8 cellular contexts compared by ENCODE assay signal in genomic region chr12:21501258-21502163, GRCh38. TPM values are rescaled to one million over a fixed set of nuclear protein-coding genes. Genes with fewer than 3 reads are reported as not detected.
DNase-seq lines count a peak whose midpoint lies in the region; ATAC-seq and TF ChIP-seq lines count a peak whose summit lies in the region.

Gene GOLT1B (plus strand): TSS chr12:21501789. CDS start chr12:21501924, 135 bp downstream.
Gene RECQL (minus strand): TSS chr12:21501635. CDS start chr12:21499570, 2,065 bp downstream.

- in situ Hi-C loops in Panc1 (cut with HindIII; ENCODE audit: low pct_unique_long_range_greater_than_20kb, low sequenced_read_pairs): no loop called here

- H3K9me3 Mint-ChIP-seq in activated T-cell treated with anti-CD3 and anti-CD28 coated beads, Interleukin-2, amount 50 U/mL, for 4 hours: no peaks in the 10 kb centered on the region

- H3K27ac ChIP-seq in KMS-11: peak within 1 kb of the TSS; percentile 64
- H3K27ac ChIP-seq in Panc1 (ENCODE audit: low read length): peak within 1 kb of the TSS; percentile 82
- peak within 1 kb of the TSS; percentile 82 to 93 (median 86) for H3K27ac ChIP-seq in esophagus muscularis mucosa (replicated peaks in 1 of 4)
- H3K27ac ChIP-seq in muscle layer of colon (ENCODE audit: low read depth, low read length): peak within 1 kb of the TSS; percentile 92

- H3K4me1 Mint-ChIP-seq in activated T-cell treated with anti-CD3 and anti-CD28 coated beads, Interleukin-2, amount 50 U/mL, for 4 hours (ENCODE audit: low read depth): peaks cover 58% of the 10 kb centered on the region

- H3K36me3 ChIP-seq in KMS-11 (ENCODE audit: insufficient read depth) (no peaks in the 10 kb centered on the region), Panc1 (ENCODE audit: control insufficient read depth, insufficient read depth, low read length) (peaks cover 7% of the 10 kb centered on the region; the same call in 1 of the 2 replicates), esophagus muscularis mucosa (peaks cover 10 to 28% (median 23%) of the 10 kb centered on the region in 4 donors), muscle layer of colon (ENCODE audit: insufficient read depth, low read length) (peaks cover 20% of the 10 kb centered on the region)

- no peaks in the 10 kb centered on the region for H3K27me3 ChIP-seq in KMS-11 (ENCODE audit: insufficient read depth, low read depth)
- H3K27me3 ChIP-seq in Panc1 (ENCODE audit: control insufficient read depth, insufficient read depth, low read length): no peaks in the 10 kb centered on the region
- no peaks in the 10 kb centered on the region for H3K27me3 ChIP-seq in esophagus muscularis mucosa
- no peaks in the 10 kb centered on the region for H3K27me3 ChIP-seq in muscle layer of colon (ENCODE audit: control insufficient read depth in 1 of 2, insufficient read depth in 2 of 2, low read length in 2 of 2)

- TF ChIP-seq EP300 in esophagus muscularis mucosa (IDR thresholded peaks at IDR 0.05): no peak

- H3K9me3 ChIP-seq in Panc1 (ENCODE audit: control insufficient read depth, insufficient read depth, low read depth, low read length) (no peaks in the 10 kb centered on the region), esophagus muscularis mucosa (no peaks in the 10 kb centered on the region), muscle layer of colon (ENCODE audit: low read length) (no peaks in the 10 kb centered on the region)

- BruUV-seq in Panc1 (replicated peaks; lab: Mats Ljungman, UMichigan): TSS peak; percentile 82

- H3K9ac ChIP-seq in KMS-11 (peak within 1 kb of the TSS; percentile 88), muscle layer of colon (ENCODE audit: low read length) (peak within 1 kb of the TSS; percentile 91)

- DNase-seq in DMS79 treated with DMSO at 0.1 percent for 48 hours (lab: John Stamatoyannopoulos, UW): peak; percentile 98
- peak; percentile 94 for DNase-seq in Panc1 (ENCODE audit: low read depth, low spot score)
- peak; percentile 83 for DNase-seq in activated T-cell treated with anti-CD3 and anti-CD28 coated beads, Interleukin-2, amount 50 U/mL, for 4 hours
- peak; percentile 99 for DNase-seq in esophagus muscularis mucosa (ENCODE audit: extremely low spot score)
- DNase-seq in stimulated activated CD8-positive, alpha-beta memory T cell treated with anti-CD3 and anti-CD28 coated beads, Interleukin-7, amount 100 ng/mL, for 24 hours (ENCODE audit: low read depth): peak; percentile 71

- peaks cover 23% of the 10 kb centered on the region for H3K36me3 Mint-ChIP-seq in activated T-cell treated with anti-CD3 and anti-CD28 coated beads, Interleukin-2, amount 50 U/mL, for 4 hours (ENCODE audit: insufficient read depth)

- CTCF ChIA-PET in Panc1 (lab: Charles Lee): interaction anchor here (0.6 kb wide), 1 partner anchor 196 kb away, joined by 5 read pairs; no protein-coding TSS in a partner anchor

- TF ChIP-seq CTCF in KMS-11 (conservative IDR thresholded peaks at IDR 0.05; ENCODE audit: low read depth, low read length): no peak
- no peak for TF ChIP-seq CTCF in Panc1 (IDR thresholded peaks at IDR 0.05)
- TF ChIP-seq CTCF in esophagus muscularis mucosa (IDR thresholded peaks at IDR 0.05): no peak

- peak; percentile 31 for TF ChIP-seq POLR2A in esophagus muscularis mucosa (IDR thresholded peaks at IDR 0.05; ENCODE audit: low read depth)

- peak within 1 kb of the TSS; percentile 92 for H2AFZ ChIP-seq in KMS-11 (ENCODE audit: low read depth)

- ATAC-seq in GM21786 (IDR thresholded peaks at IDR 0.05; ENCODE audit: unreplicated experiment): peak; percentile 99
- ATAC-seq in Panc1: peak; percentile 99
- ATAC-seq in activated T-cell treated with anti-CD3 and anti-CD28 coated beads, Interleukin-2, amount 50 U/mL, for 4 hours: peak; percentile 94

- H3K4me3 Mint-ChIP-seq in activated T-cell treated with anti-CD3 and anti-CD28 coated beads, Interleukin-2, amount 50 U/mL, for 4 hours: no peak within 1 kb of the TSS

- H3K79me2 ChIP-seq in KMS-11 (ENCODE audit: insufficient read depth, low read depth): peaks cover 61% of the 10 kb centered on the region

- no peaks in the 10 kb centered on the region for H3K27me3 Mint-ChIP-seq in activated T-cell treated with anti-CD3 and anti-CD28 coated beads, Interleukin-2, amount 50 U/mL, for 4 hours (ENCODE audit: low read depth)

- H3K4me1 ChIP-seq in KMS-11 (ENCODE audit: low read depth, poor library complexity, severe bottlenecking) (peaks cover 31% of the 10 kb centered on the region), Panc1 (ENCODE audit: control insufficient read depth, insufficient read depth, low read length) (peaks cover 14% of the 10 kb centered on the region; the same call in 1 of the 2 replicates), esophagus muscularis mucosa (peaks cover 27 to 58% (median 43%) of the 10 kb centered on the region in 4 donors), muscle layer of colon (ENCODE audit: insufficient read depth, low read length) (peaks cover 29% of the 10 kb centered on the region)

- H3K4me3 ChIP-seq in KMS-11 (IDR thresholded peaks at IDR 0.05; ENCODE audit: insufficient read depth, low read depth, low read length): no peak within 1 kb of the TSS
- peak within 1 kb of the TSS; percentile 88 to 97 for H3K4me3 ChIP-seq in Panc1 (ENCODE audit: low read depth in 2 of 2, low read length in 2 of 2)
- peak within 1 kb of the TSS; percentile 76 to 96 (median 86) for H3K4me3 ChIP-seq in esophagus muscularis mucosa
- H3K4me3 ChIP-seq in muscle layer of colon (ENCODE audit: low read depth in 1 of 2, low read length in 2 of 2): peak within 1 kb of the TSS; percentile 92 to 100

- H3K4me2 ChIP-seq in KMS-11: peak within 1 kb of the TSS; percentile 67

- H4K20me1 ChIP-seq in KMS-11 (ENCODE audit: insufficient read depth): no peaks in the 10 kb centered on the region

- POLR2A ChIA-PET in Panc1 (lab: Charles Lee): interaction anchor here (0.6 kb wide), 1 partner anchor 205 kb away, joined by 7 read pairs; no protein-coding TSS in a partner anchor

- 0% methylated on average over 24 of the region's 61 CpGs for WGBS in esophagus muscularis mucosa

- intact Hi-C loops in Panc1 (cut with micrococcal nuclease; ENCODE audit: unreplicated experiment) (no loop called here), esophagus muscularis mucosa (cut with DNase I) (loop anchor here (5.0 kb wide), 2 partner anchors 156 to 181 kb away; partner anchors contain the start of gene LDHB)

RNA-seq across cellular contexts. Expression of gene GOLT1B, which starts in this region (rescaled TPM):
- total RNA-seq in Panc1 (2021; ENCODE audit: unreplicated experiment): 40.8 TPM
- 21.4 TPM for polyA plus RNA-seq in Panc1 (2012; ENCODE audit: insufficient read length)
- total RNA-seq in activated T-cell treated with anti-CD3 and anti-CD28 coated beads, Interleukin-2, amount 50 U/mL, for 4 hours: 10 to 100 TPM; 45.5 to 49.8 (median 48.1) TPM
- total RNA-seq in esophagus muscularis mucosa: 10 to 100 TPM; 11.8 to 24.7 (median 21.6) TPM

RNA-seq across cellular contexts. Expression of gene RECQL, which starts in this region (rescaled TPM):
- total RNA-seq in Panc1 (2021; ENCODE audit: unreplicated experiment) (42.3 TPM), esophagus muscularis mucosa (10 to 100 TPM; 36.4 to 45.0 (median 42.2) TPM)
- polyA plus RNA-seq in Panc1 (2012; ENCODE audit: insufficient read length): 22.7 TPM
- 10 to 100 TPM; 37.0 to 57.4 (median 45.7) TPM for total RNA-seq in activated T-cell treated with anti-CD3 and anti-CD28 coated beads, Interleukin-2, amount 50 U/mL, for 4 hours
